In the genomic region with DNA sequence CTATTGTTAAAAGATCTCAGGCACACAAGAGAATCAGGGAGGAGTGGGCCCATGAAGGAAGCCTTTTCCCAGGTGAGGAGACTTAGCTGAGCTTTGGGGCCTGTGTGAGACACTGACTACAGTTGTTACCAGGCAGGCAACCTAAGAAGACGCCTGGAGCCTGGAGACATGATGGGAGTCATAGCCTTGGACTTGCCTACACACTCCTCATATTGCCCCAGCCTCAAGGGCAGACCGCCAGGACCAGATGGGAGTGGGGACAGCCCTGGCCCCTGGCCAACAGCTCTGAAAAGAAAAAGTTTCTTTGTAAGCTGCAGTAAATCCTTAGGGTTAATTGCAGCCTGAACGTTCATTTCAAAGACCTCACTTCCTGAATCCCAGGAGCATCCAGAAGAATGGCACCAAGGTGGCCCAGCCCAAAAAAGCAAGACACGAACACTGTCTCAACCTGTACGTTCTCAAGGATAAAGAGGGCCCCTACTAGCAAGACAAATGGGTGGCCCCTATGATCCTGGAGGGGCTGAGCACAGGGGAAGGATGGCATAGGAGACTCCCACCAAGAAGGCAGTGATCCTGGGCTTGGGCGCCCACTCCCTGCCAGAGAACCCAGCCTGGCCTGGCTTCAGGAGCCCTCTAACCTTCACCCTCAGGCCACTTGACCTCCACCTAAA, we compare ENCODE assay signal across 1 cellular context.
TF ChIP-seq lines count a peak whose summit lies in the region.

No MANE protein-coding gene starts in this region.

TF ChIP-seq in H1, 55 proteins besides CTCF, POLR2A, EP300 and RAD21:
- TF ChIP-seq YY1 (IDR thresholded peaks at IDR 0.05; ENCODE audit: low read depth, low read length): no peak
- TF ChIP-seq EGR1 (IDR thresholded peaks at IDR 0.05; ENCODE audit: borderline replicate concordance, low read depth, low read length): no peak
- no peak for TF ChIP-seq ASH2L (IDR thresholded peaks at IDR 0.05; ENCODE audit: low read length)
- TF ChIP-seq SIRT6 (IDR thresholded peaks at IDR 0.05; ENCODE audit: low read length): no peak
- TF ChIP-seq CREB1 (IDR thresholded peaks at IDR 0.05): no peak
- no peak for TF ChIP-seq RFX5 (IDR thresholded peaks at IDR 0.05; ENCODE audit: borderline replicate concordance, low read depth, low read length)
- TF ChIP-seq, protein P1, sequence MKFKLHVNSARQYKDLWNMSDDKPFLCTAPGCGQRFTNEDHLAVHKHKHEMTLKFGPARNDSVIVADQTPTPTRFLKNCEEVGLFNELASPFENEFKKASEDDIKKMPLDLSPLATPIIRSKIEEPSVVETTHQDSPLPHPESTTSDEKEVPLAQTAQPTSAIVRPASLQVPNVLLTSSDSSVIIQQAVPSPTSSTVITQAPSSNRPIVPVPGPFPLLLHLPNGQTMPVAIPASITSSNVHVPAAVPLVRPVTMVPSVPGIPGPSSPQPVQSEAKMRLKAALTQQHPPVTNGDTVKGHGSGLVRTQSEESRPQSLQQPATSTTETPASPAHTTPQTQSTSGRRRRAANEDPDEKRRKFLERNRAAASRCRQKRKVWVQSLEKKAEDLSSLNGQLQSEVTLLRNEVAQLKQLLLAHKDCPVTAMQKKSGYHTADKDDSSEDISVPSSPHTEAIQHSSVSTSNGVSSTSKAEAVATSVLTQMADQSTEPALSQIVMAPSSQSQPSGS (IDR thresholded peaks at IDR 0.05; ENCODE audit: low read length): no peak
- TF ChIP-seq SP4 (IDR thresholded peaks at IDR 0.05; ENCODE audit: low read length): no peak
- no peak for TF ChIP-seq HDAC6 (IDR thresholded peaks at IDR 0.05; ENCODE audit: low read depth, low read length)
- TF ChIP-seq JUN (IDR thresholded peaks at IDR 0.05; ENCODE audit: low read depth, low read length): no peak
- TF ChIP-seq NRF1 (IDR thresholded peaks at IDR 0.05; ENCODE audit: low read depth, low read length): no peak
- TF ChIP-seq CBX5 (IDR thresholded peaks at IDR 0.05; ENCODE audit: low read depth, low read length): no peak
- no peak for TF ChIP-seq SP1 (IDR thresholded peaks at IDR 0.05; ENCODE audit: low read depth, low read length)
- no peak for TF ChIP-seq PHF8 (conservative IDR thresholded peaks at IDR 0.05; ENCODE audit: low read depth, low read length)
- no peak for TF ChIP-seq SUZ12 (IDR thresholded peaks at IDR 0.05; ENCODE audit: low read length)
- no peak for TF ChIP-seq CTBP2 (IDR thresholded peaks at IDR 0.05; ENCODE audit: borderline replicate concordance, insufficient read depth, insufficient read length, low read length)
- TF ChIP-seq CHD2 (IDR thresholded peaks at IDR 0.05; ENCODE audit: low read length): no peak
- no peak for TF ChIP-seq CHD1 (IDR thresholded peaks at IDR 0.05; ENCODE audit: low read depth, low read length)
- TF ChIP-seq BRCA1 (IDR thresholded peaks at IDR 0.05; ENCODE audit: low read depth, low read length): no peak
